In the genomic region with DNA sequence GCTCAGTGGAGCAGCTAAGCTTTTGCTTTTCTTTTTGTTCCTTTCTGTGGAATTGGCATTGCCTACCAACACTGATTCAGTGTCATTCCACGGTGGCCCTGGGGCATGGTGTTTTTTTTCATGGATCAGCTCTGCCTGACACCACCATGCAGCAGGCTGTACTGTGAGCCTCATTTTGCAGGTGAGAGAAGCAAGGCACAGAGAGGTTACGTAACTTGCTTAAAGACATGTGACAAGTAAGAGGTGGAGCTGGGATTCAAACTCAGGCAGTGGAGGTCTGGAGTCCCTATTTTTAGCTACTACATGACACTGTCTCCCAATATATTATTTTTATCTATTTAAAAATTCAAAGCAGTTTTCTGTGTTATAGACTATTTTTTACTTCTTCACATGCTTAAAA, we compare ENCODE assay signal across 2 cellular contexts.
TF ChIP-seq lines count a peak whose summit lies in the region.

No MANE protein-coding gene starts in this region.

TF ChIP-seq in HepG2, 621 proteins besides CTCF, POLR2A, EP300 and RAD21:
- 0 out of 2 replicates have a peak, but pooled peaks have one; percentile 54 for TF ChIP-seq ZNF12 (CRISPR knock-in tag; IDR thresholded peaks at IDR 0.05)
- TF ChIP-seq, protein P1, sequence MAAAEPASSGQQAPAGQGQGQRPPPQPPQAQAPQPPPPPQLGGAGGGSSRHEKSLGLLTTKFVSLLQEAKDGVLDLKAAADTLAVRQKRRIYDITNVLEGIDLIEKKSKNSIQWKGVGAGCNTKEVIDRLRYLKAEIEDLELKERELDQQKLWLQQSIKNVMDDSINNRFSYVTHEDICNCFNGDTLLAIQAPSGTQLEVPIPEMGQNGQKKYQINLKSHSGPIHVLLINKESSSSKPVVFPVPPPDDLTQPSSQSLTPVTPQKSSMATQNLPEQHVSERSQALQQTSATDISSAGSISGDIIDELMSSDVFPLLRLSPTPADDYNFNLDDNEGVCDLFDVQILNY (CRISPR knock-in tag; conservative IDR thresholded peaks at IDR 0.05): no peak
- TF ChIP-seq RBAK (CRISPR knock-in tag; IDR thresholded peaks at IDR 0.05): 0 out of 2 replicates have a peak, but pooled peaks have one; percentile 32
- TF ChIP-seq ZNF724P (CRISPR knock-in tag; IDR thresholded peaks at IDR 0.05; ENCODE audit: borderline replicate concordance): no peak
- TF ChIP-seq CEBPB (IDR thresholded peaks at IDR 0.05; ENCODE audit: borderline replicate concordance, low read depth, low read length): peak; percentile 35; the same call in 1 of the 2 replicates
- TF ChIP-seq CEBPG (CRISPR knock-in tag; IDR thresholded peaks at IDR 0.05): peak; percentile 33; the same call in 1 of the 2 replicates

TF ChIP-seq in H1, 55 proteins besides CTCF, POLR2A, EP300 and RAD21:
- peak; percentile 16; the same call in 1 of the 2 replicates for TF ChIP-seq CEBPB (IDR thresholded peaks at IDR 0.05; ENCODE audit: low read depth, low read length)
- no peak for TF ChIP-seq NANOG (IDR thresholded peaks at IDR 0.05; ENCODE audit: insufficient read depth, low read depth, low read length, poor library complexity, severe bottlenecking)
